8 cellular contexts compared by ENCODE assay signal in genomic region chr2:73111300-73112025, GRCh38. TPM values are rescaled to one million over a fixed set of nuclear protein-coding genes. Genes with fewer than 3 reads are reported as not detected.
DNase-seq lines count a peak whose midpoint lies in the region; ATAC-seq, FAIRE-seq and TF ChIP-seq lines count a peak whose summit lies in the region.

No MANE protein-coding gene starts in this region.

- no peak overlapping the region for H2BK5ac ChIP-seq in trophoblast cell (ENCODE audit: low read depth, low read length, poor library complexity)

- H2AK5ac ChIP-seq in trophoblast cell (ENCODE audit: low read length), result no peak overlapping the region

- 10 to 21% methylated on average over 14 of the region's 14 CpGs for WGBS in heart right ventricle, 2 donors
- no CpG with 5 or more reads among the region's 14 CpGs for WGBS in trophoblast cell (ENCODE audit: extremely low coverage, insufficient coverage, insufficient read length)

- H3K4me2 ChIP-seq in trophoblast cell (ENCODE audit: low read length), result peak overlapping the region; percentile 58

- no peak overlapping the region for H3K18ac ChIP-seq in trophoblast cell (ENCODE audit: low read length)

- H3K79me2 ChIP-seq in trophoblast cell (ENCODE audit: control insufficient read depth, insufficient read depth, low read length, poor library complexity), result peaks cover 7% of the 10 kb centered on the region

- H2BK12ac ChIP-seq in trophoblast cell (ENCODE audit: low read length), result no peak overlapping the region

- no peak for FAIRE-seq in frontal cortex (lab: Jason Lieb, UNC)

- H4K8ac ChIP-seq in trophoblast cell (ENCODE audit: low read depth, low read length), result no peak overlapping the region

- CTCF ChIA-PET in CD4-positive, alpha-beta T cell (lab: Charles Lee), result interaction anchor here (0.8 to 4.2 kb wide), 4 partner anchors 11 to 219 kb away, joined by 3 to 20 read pairs (median 3); no protein-coding TSS in a partner anchor

- H3K9ac ChIP-seq in trophoblast cell (ENCODE audit: low read length), result no peak overlapping the region

- H3K4me3 Mint-ChIP-seq in CD4-positive, alpha-beta T cell, result peak overlapping the region; percentile 86
- peak overlapping the region; percentile 92 for H3K4me3 Mint-ChIP-seq in activated T-helper 17 cell treated with anti-CD3 and anti-CD28 coated beads, Interleukin-2, amount 50 U/mL, for 72 hours

- no peaks in the 10 kb centered on the region for H3K36me3 Mint-ChIP-seq in CD4-positive, alpha-beta T cell (ENCODE audit: low read depth)
- H3K36me3 Mint-ChIP-seq in activated T-helper 17 cell treated with anti-CD3 and anti-CD28 coated beads, Interleukin-2, amount 50 U/mL, for 72 hours (ENCODE audit: low read depth), result peaks cover 5% of the 10 kb centered on the region

- no peak overlapping the region for H2AFZ ChIP-seq in trophoblast cell (ENCODE audit: insufficient read depth, low read length, poor library complexity)

- intact Hi-C loops in CD4-positive, alpha-beta T cell (cut with DNase I, micrococcal nuclease), result loop anchor here (2.0 to 5.0 kb wide), 6 partner anchors 39 to 1726 kb away; partner anchors contain the start of genes ALMS1 (in 1 of the 2), EXOC6B (in 1 of the 2), SFXN5 (in 1 of the 2) and SMYD5 (in 1 of the 2)
- intact Hi-C loops in heart right ventricle (cut with DNase I), result loop anchor here in 1 of 10 donors (5.0 kb wide), 1 partner anchor 39 kb away; the partner anchor contains the start of gene SFXN5

- no peak overlapping the region for H2BK120ac ChIP-seq in trophoblast cell (ENCODE audit: insufficient read depth, low read length, poor library complexity)

- H3K27ac Mint-ChIP-seq in CD4-positive, alpha-beta T cell, result peak overlapping the region; percentile 65
- H3K27ac Mint-ChIP-seq in activated T-helper 17 cell treated with anti-CD3 and anti-CD28 coated beads, Interleukin-2, amount 50 U/mL, for 72 hours, result peak overlapping the region; percentile 91

- H3K4me1 ChIP-seq in heart right ventricle (peaks cover 25 to 64% (median 53%) of the 10 kb centered on the region in 9 donors), trophoblast cell (ENCODE audit: control insufficient read depth in 1 of 2, insufficient read depth in 2 of 2, low read length in 2 of 2) (peaks cover 0 to 17% of the 10 kb centered on the region in 2 experiments)

- DNase-seq in CD4-positive, alpha-beta T cell, result no peak
- no peak for DNase-seq in Jurkat, Clone E6-1 (ENCODE audit: low read depth, low spot score)
- DNase-seq in heart right ventricle (peak in 1 of 2 donors; percentile 23), trophoblast cell (peak; percentile 19 to 50), frontal cortex (ENCODE audit: low spot score in 2 of 2) (no peak), NCI-H526 treated with DMSO at 0.1 percent for 48 hours (lab: John Stamatoyannopoulos, UW) (no peak), HuH-7.5 (ENCODE audit: low spot score) (no peak)

- ATAC-seq in CD4-positive, alpha-beta T cell (ENCODE audit: poor library complexity), result no peak
- peak; percentile 23 for ATAC-seq in activated T-helper 17 cell treated with anti-CD3 and anti-CD28 coated beads, Interleukin-2, amount 50 U/mL, for 72 hours (replicated peaks)
- peak; percentile 12 to 60 (median 40) for ATAC-seq in heart right ventricle

- POLR2A ChIA-PET in CD4-positive, alpha-beta T cell (lab: Charles Lee), result interaction anchor here (0.6 to 2.6 kb wide), 4 partner anchors 12 to 183 kb away, joined by 3 to 16 read pairs (median 5); partner anchors contain the start of gene SFXN5

- no peak overlapping the region for H3K23ac ChIP-seq in trophoblast cell (ENCODE audit: low read length)

- H3K79me1 ChIP-seq in trophoblast cell (ENCODE audit: low read length), result peaks cover 9% of the 10 kb centered on the region

- H4K12ac ChIP-seq in trophoblast cell (ENCODE audit: low read depth, low read length), result no peak overlapping the region

- H3K4ac ChIP-seq in trophoblast cell (ENCODE audit: low read depth, low read length), result no peak overlapping the region

- H3K36me3 ChIP-seq in heart right ventricle (no peaks in the 10 kb centered on the region), trophoblast cell (ENCODE audit: control insufficient read depth in 1 of 2, insufficient read depth in 2 of 2, low read length in 2 of 2) (no peaks in the 10 kb centered on the region)

- no peaks in the 10 kb centered on the region for H3K27me3 ChIP-seq in CD4-positive, alpha-beta T cell (ENCODE audit: control insufficient read depth, insufficient read depth, low read length)
- H3K27me3 ChIP-seq in heart right ventricle (peaks cover 0 to 23% (median 0%) of the 10 kb centered on the region in 7 donors), trophoblast cell (ENCODE audit: insufficient read depth, low read length) (no peaks in the 10 kb centered on the region)

- H3K27ac ChIP-seq in CD4-positive, alpha-beta T cell (ENCODE audit: low read depth, low read length), result no peak overlapping the region
- H3K27ac ChIP-seq in heart right ventricle (peak overlapping the region in 9 of 10 donors; percentile 51 to 89 (median 83)), trophoblast cell (ENCODE audit: low read depth, low read length) (no peak overlapping the region)

- no peak overlapping the region for H3K14ac ChIP-seq in trophoblast cell (ENCODE audit: low read length)

- H3K27me3 Mint-ChIP-seq in CD4-positive, alpha-beta T cell, result no peaks in the 10 kb centered on the region
- no peaks in the 10 kb centered on the region for H3K27me3 Mint-ChIP-seq in activated T-helper 17 cell treated with anti-CD3 and anti-CD28 coated beads, Interleukin-2, amount 50 U/mL, for 72 hours

- TF ChIP-seq CTCF in CD4-positive, alpha-beta T cell (IDR thresholded peaks at IDR 0.05), result no peak
- TF ChIP-seq CTCF in heart right ventricle (IDR thresholded peaks at IDR 0.05), result no peak

- H4K91ac ChIP-seq in trophoblast cell (ENCODE audit: low read depth, low read length), result no peak overlapping the region

- H3K4me1 Mint-ChIP-seq in CD4-positive, alpha-beta T cell (ENCODE audit: low read depth), result peaks cover 38% of the 10 kb centered on the region
- peaks cover 28% of the 10 kb centered on the region for H3K4me1 Mint-ChIP-seq in activated T-helper 17 cell treated with anti-CD3 and anti-CD28 coated beads, Interleukin-2, amount 50 U/mL, for 72 hours

- H3K9me3 Mint-ChIP-seq in CD4-positive, alpha-beta T cell, result no peaks in the 10 kb centered on the region
- H3K9me3 Mint-ChIP-seq in activated T-helper 17 cell treated with anti-CD3 and anti-CD28 coated beads, Interleukin-2, amount 50 U/mL, for 72 hours, result no peaks in the 10 kb centered on the region

- peak overlapping the region; percentile 54 for H3K4me3 ChIP-seq in Jurkat, Clone E6-1 (ENCODE audit: low read length)
- H3K4me3 ChIP-seq in heart right ventricle (peak overlapping the region; percentile 68 to 99 (median 88)), trophoblast cell (ENCODE audit: low read depth, low read length) (peak overlapping the region; percentile 76)

- no peaks in the 10 kb centered on the region for H3K9me3 ChIP-seq in CD4-positive, alpha-beta T cell (ENCODE audit: control insufficient read depth, low read length)
- no peaks in the 10 kb centered on the region for H3K9me3 ChIP-seq in heart right ventricle
- no peaks in the 10 kb centered on the region for H3K9me3 ChIP-seq in trophoblast cell (ENCODE audit: insufficient read depth, low read depth, low read length)

RNA-seq across cellular contexts. Expression of gene RAB11FIP5, which starts 1.3 kb away (rescaled TPM):
- total RNA-seq in CD4-positive, alpha-beta T cell, result 10 to 100 TPM; 12.6 to 13.8 TPM
- polyA plus RNA-seq in Jurkat, Clone E6-1 (2012; ENCODE audit: insufficient read depth, insufficient read length), result 6.2 TPM
- 10 to 100 TPM; 15.5 to 29.9 TPM for total RNA-seq in activated T-helper 17 cell treated with anti-CD3 and anti-CD28 coated beads, Interleukin-2, amount 50 U/mL, for 72 hours
- total RNA-seq in heart right ventricle (10 to 100 TPM; 16.3 to 30.4 (median 22.3) TPM), frontal cortex (5.7 TPM)
- 10 to 100 TPM in 1 of 2 donors, 1 to 10 TPM in 1; 6.8 to 25.2 TPM for polyA plus RNA-seq in heart right ventricle
- 30.2 and 32.3 TPM in 2 replicates for polyA plus RNA-seq in trophoblast cell (2013)

RNA-seq across cellular contexts. Expression of gene SFXN5, which starts 40.0 kb away (rescaled TPM):
- total RNA-seq in CD4-positive, alpha-beta T cell, result 1 to 10 TPM; 5.1 to 5.4 TPM
- polyA plus RNA-seq in Jurkat, Clone E6-1 (2012; ENCODE audit: insufficient read depth, insufficient read length), result 13.8 TPM
- total RNA-seq in activated T-helper 17 cell treated with anti-CD3 and anti-CD28 coated beads, Interleukin-2, amount 50 U/mL, for 72 hours, result 10 to 100 TPM in 1 of 2 donors, 1 to 10 TPM in 1; 7.6 to 10.3 TPM
- total RNA-seq in heart right ventricle (10 to 100 TPM in 5 of 10 donors, 1 to 10 TPM in 5; 7.3 to 11.8 (median 10.0) TPM), frontal cortex (12.2 TPM)
- polyA plus RNA-seq in heart right ventricle, result 1 to 10 TPM; 4.4 to 9.5 TPM
- 9.5 and 13.2 TPM in 2 replicates for polyA plus RNA-seq in trophoblast cell (2013)

Comparison
In these comparisons a context has a peak if more than half of its experiments do, and no peak if none do; other contexts are left out.
1. DNase-seq: peak in trophoblast cell (2 of 2); none in CD4-positive, alpha-beta T cell (0 of 10), Jurkat, Clone E6-1 (single experiment), frontal cortex (0 of 2), NCI-H526 treated with DMSO at 0.1 percent for 48 hours (single experiment) and HuH-7.5 (single experiment).
2. H3K27ac ChIP-seq: peak in heart right ventricle (9 of 10); none in CD4-positive, alpha-beta T cell (single experiment) and trophoblast cell (single experiment).
3. Peak in every context shown above with its lines, with median percentiles within 50 percentile points of each other: H3K4me3 ChIP-seq.